Comparison of ENCODE assay signal across 8 cellular contexts in the genomic region with DNA sequence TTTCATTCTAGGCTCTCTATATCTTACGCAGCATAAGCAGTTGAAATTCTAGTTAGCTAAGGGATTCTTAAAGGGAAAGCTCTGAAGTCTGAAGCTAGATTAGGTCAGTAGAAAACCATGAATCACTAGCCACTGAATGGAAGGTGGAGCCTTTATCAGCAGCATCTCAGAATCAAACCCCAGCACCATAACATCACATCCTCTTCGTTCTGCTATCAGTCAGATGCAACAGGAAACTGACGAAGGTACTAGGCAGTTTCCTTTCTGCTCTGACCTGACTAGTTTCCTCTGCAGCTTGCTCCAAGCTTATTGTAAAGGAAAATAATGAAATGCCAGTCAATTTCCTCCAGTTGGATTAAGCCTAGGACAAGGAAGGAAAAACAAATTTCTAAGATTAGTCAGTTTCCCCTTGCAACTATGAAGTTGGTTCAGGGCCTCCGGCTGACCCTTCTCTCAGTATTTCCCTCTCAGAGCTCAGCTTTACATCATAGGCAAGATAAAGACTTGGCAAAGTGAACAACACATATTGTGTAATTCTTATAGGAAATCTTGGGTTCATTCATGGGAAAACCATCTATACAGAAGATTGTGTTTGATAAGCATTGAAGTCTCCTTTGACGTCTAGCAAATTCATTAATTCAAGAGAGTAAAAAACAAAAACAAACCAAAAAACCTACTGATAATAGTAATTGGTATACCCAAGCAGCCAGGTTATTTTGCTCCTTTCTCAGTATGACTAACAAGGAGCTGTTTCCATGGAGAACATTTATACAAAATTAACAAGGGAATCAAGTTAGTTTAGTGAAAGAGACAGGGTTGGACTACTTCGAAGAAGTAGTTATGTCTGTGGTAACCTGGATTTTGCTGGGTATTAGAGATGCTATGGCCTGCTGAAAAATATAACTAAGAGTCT. TPM values are rescaled to one million over a fixed set of nuclear protein-coding genes. Genes with fewer than 3 reads are reported as not detected.
A peak's percentile ranks its signal among the peaks of the same experiment; 100 is the strongest.
DNase-seq lines count a peak whose midpoint lies in the region; ATAC-seq and TF ChIP-seq lines count a peak whose summit lies in the region.

No MANE protein-coding gene starts in this region.

- H3K27ac ChIP-seq in uterus = peak overlapping the region; percentile 57 to 83

- no peak overlapping the region for H3K4me3 ChIP-seq in mucosa of stomach (ENCODE audit: low read length)
- H3K4me3 ChIP-seq in uterus = no peak overlapping the region

- H3K27me3 ChIP-seq in mucosa of stomach (ENCODE audit: control insufficient read depth, insufficient read depth, low read length) (no peaks in the 10 kb centered on the region), uterus (no peaks in the 10 kb centered on the region)

- H3K4me1 ChIP-seq in mucosa of stomach (ENCODE audit: control insufficient read depth, insufficient read depth, low read length) = no peaks in the 10 kb centered on the region
- H3K4me1 ChIP-seq in uterus = no peaks in the 10 kb centered on the region

- no peaks in the 10 kb centered on the region for H3K9me3 ChIP-seq in mucosa of stomach (ENCODE audit: control insufficient read depth, low read length)
- no peaks in the 10 kb centered on the region for H3K9me3 ChIP-seq in uterus

- peak overlapping the region; percentile 43 for H3K9ac ChIP-seq in mucosa of stomach (ENCODE audit: low read length)

- peak; percentile 51 for DNase-seq in stimulated activated CD4-positive, alpha-beta T cell treated with anti-CD3 and anti-CD28 coated beads, Interleukin-15, amount 100 ng/mL, for 24 hours
- no peak for DNase-seq in stimulated activated CD4-positive, alpha-beta T cell treated with anti-CD3 and anti-CD28 coated beads, Interleukin-12 subunit alpha, Interleukin-12 subunit beta, amount 100 ng/mL, for 4 hours
- DNase-seq in T-helper 9 cell (peak; percentile 18), uterus (peak in 1 of 2 donors; percentile 36), NCI-H2171 (lab: John Stamatoyannopoulos, UW) (no peak)
- DNase-seq in central memory CD4-positive, alpha-beta T cell = peak; percentile 89

- TF ChIP-seq POLR2A in uterus (IDR thresholded peaks at IDR 0.05) = no peak

- intact Hi-C loops in uterus (cut with DNase I; ENCODE audit: low total_unique reads) = no loop called here

- peak; percentile 99 for ATAC-seq in HG03139 (IDR thresholded peaks at IDR 0.05; ENCODE audit: unreplicated experiment)

- no peak for TF ChIP-seq CTCF in uterus (IDR thresholded peaks at IDR 0.05)

- H3K36me3 ChIP-seq in mucosa of stomach (ENCODE audit: control insufficient read depth, insufficient read depth, low read length) = no peaks in the 10 kb centered on the region
- H3K36me3 ChIP-seq in uterus = no peaks in the 10 kb centered on the region

RNA-seq across cellular contexts. Expression of a gene that starts 43.4 kb away (rescaled TPM):
- total RNA-seq in uterus = 10 to 100 TPM in 1 of 4 donors, 1 to 10 TPM in 3; 1.3 to 14.2 (median 6.2) TPM

RNA-seq across cellular contexts. Expression of a gene that starts 45.8 kb away (rescaled TPM):
- 100 to 1,000 TPM in 2 of 4 donors, 10 to 100 TPM in 2; 93.5 to 105 (median 102) TPM for total RNA-seq in uterus

Comparison
In these comparisons a context has a peak if more than half of its experiments do, and no peak if none do; other contexts are left out.
1. DNase-seq: peak in stimulated activated CD4-positive, alpha-beta T cell treated with anti-CD3 and anti-CD28 coated beads, Interleukin-15, amount 100 ng/mL, for 24 hours (single experiment), T-helper 9 cell (single experiment) and central memory CD4-positive, alpha-beta T cell (single experiment); none in stimulated activated CD4-positive, alpha-beta T cell treated with anti-CD3 and anti-CD28 coated beads, Interleukin-12 subunit alpha, Interleukin-12 subunit beta, amount 100 ng/mL, for 4 hours (single experiment) and NCI-H2171 (single experiment).